8 cellular contexts compared by ENCODE assay signal in the genomic region with DNA sequence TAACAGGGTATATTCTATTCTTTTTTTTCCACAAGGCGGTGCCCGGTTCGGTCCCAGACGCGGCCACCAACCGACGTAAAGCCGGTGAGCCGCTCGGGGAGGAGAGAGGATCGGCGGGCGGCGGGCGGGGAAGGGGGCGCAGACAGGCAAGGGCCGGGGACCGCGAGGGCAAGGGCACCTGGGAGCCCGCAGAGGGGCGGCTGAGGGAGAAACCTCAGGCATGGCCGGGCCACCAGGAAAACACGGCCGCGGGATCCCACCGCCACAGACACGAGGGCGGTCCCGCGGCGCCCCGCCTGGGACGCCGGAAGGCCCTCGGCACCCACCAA.
DNase-seq lines count a peak whose midpoint lies in the region; TF ChIP-seq lines count a peak whose summit lies in the region.
"Not testable (repeated sequence)": the region's sequence is repeated elsewhere in the genome, so short reads cannot be mapped to it uniquely, and the experiment has no call there.

No MANE protein-coding gene starts in this region.

- not testable (repeated sequence) for H3K9me3 ChIP-seq in NT2/D1 (ENCODE audit: insufficient read depth, low read length); right atrium auricular region; vagina
- peaks cover 0 to 19% (median 3%) of the 10 kb centered on the region in 8 donors for H3K9me3 ChIP-seq in spleen

- not testable (repeated sequence) for TF ChIP-seq CTCF in astrocyte of the cerebellum (IDR thresholded peaks at IDR 0.05; ENCODE audit: low read depth, low read length, missing control alignments); right atrium auricular region (IDR thresholded peaks at IDR 0.05); spleen (IDR thresholded peaks at IDR 0.05 in 8 of 11, conservative IDR thresholded peaks at IDR 0.05 in 3 of 11); vagina (IDR thresholded peaks at IDR 0.05)

- H3K27ac ChIP-seq in right atrium auricular region, vagina: not testable (repeated sequence)
- H3K27ac ChIP-seq in spleen, result peak overlapping the region in 2 of 8 donors; percentile 10 to 14

- TF ChIP-seq POLR2A in spleen (IDR thresholded peaks at IDR 0.05); vagina (IDR thresholded peaks at IDR 0.05): not testable (repeated sequence)

- DNase-seq in ELR (ENCODE audit: low read depth), result peak; percentile 8
- DNase-seq in NT2/D1 (ENCODE audit: low read depth, low spot score), result peak; percentile 5
- DNase-seq in activated CD8-positive, alpha-beta memory T cell treated with anti-CD3 and anti-CD28 coated beads, Interleukin-2, amount 50 U/mL, for 4 hours, result peak; percentile 16
- not testable (repeated sequence) for DNase-seq in astrocyte of the cerebellum (ENCODE audit: low read depth); right atrium auricular region (ENCODE audit: low spot score); vagina (ENCODE audit: extremely low spot score in 2 of 2)
- peak; percentile 9 for DNase-seq in myocyte (ENCODE audit: low read depth)
- peak; percentile 71 for DNase-seq in spleen

- peak overlapping the region; percentile 49 for H3K4me3 ChIP-seq in NT2/D1 (ENCODE audit: insufficient read length, low read depth)
- peak overlapping the region; percentile 41 for H3K4me3 ChIP-seq in astrocyte of the cerebellum (ENCODE audit: low read depth, low read length)
- H3K4me3 ChIP-seq in right atrium auricular region, result peak overlapping the region; percentile 23 to 38
- peak overlapping the region in 7 of 8 donors; percentile 3 to 62 (median 29) for H3K4me3 ChIP-seq in spleen
- peak overlapping the region; percentile 21 for H3K4me3 ChIP-seq in vagina

- WGBS in spleen, 5 donors, result 5 to 17% (median 8%) methylated on average over 24 to 35 of the region's 35 CpGs

- H3K36me3 ChIP-seq in NT2/D1 (ENCODE audit: insufficient read depth, insufficient read length, low read length); right atrium auricular region; spleen; vagina: not testable (repeated sequence)

- in situ Hi-C loops in astrocyte of the cerebellum (cut with HindIII; ENCODE audit: low sequenced_read_pairs), result not testable (repeated sequence)

- H3K27me3 ChIP-seq in NT2/D1 (ENCODE audit: insufficient read depth, insufficient read length), result peaks cover 40% of the 10 kb centered on the region
- peaks cover 19% of the 10 kb centered on the region in 2 donors for H3K27me3 ChIP-seq in right atrium auricular region
- H3K27me3 ChIP-seq in spleen (replicated peaks in 1 of 7), result peaks cover 0 to 55% (median 32%) of the 10 kb centered on the region in 7 donors
- not testable (repeated sequence) for H3K27me3 ChIP-seq in vagina

- intact Hi-C loops in spleen (cut with DNase I; ENCODE audit: low total_unique reads); vagina (cut with DNase I): not testable (repeated sequence)

- not testable (repeated sequence) for H3K4me1 ChIP-seq in NT2/D1 (ENCODE audit: insufficient read depth, insufficient read length)
- H3K4me1 ChIP-seq in right atrium auricular region (peaks cover 0 to 19% of the 10 kb centered on the region in 2 donors), spleen (peaks cover 0 to 17% (median 5%) of the 10 kb centered on the region in 6 donors), vagina (peaks cover 17% of the 10 kb centered on the region)

- peak overlapping the region; percentile 61 for H3K9ac ChIP-seq in NT2/D1 (ENCODE audit: insufficient read length, low read depth)
